ENCODE assay signal across 6 cellular contexts in genomic region chr20:63686492-63687321, GRCh38. TPM values are rescaled to one million over a fixed set of nuclear protein-coding genes. Genes with fewer than 3 reads are reported as not detected.
DNase-seq lines count a peak whose midpoint lies in the region; ATAC-seq and TF ChIP-seq lines count a peak whose summit lies in the region.

No MANE protein-coding gene starts in this region.

- TF ChIP-seq CTCF in fibroblast of pulmonary artery (IDR thresholded peaks at IDR 0.05; ENCODE audit: low read length, missing control alignments): no peak

- no peak overlapping the region for H3K4me3 ChIP-seq in fibroblast of pulmonary artery (replicated peaks; ENCODE audit: low read depth, low read length)

- ATAC-seq in HG03521 (IDR thresholded peaks at IDR 0.05; ENCODE audit: unreplicated experiment) (no peak), GM18909 (IDR thresholded peaks at IDR 0.05; ENCODE audit: poor library complexity, unreplicated experiment) (no peak)

- DNase-seq in fibroblast of pulmonary artery (ENCODE audit: low read depth): peak; percentile 90
- DNase-seq in stimulated activated CD4-positive, alpha-beta T cell treated with anti-CD3 and anti-CD28 coated beads, Interleukin-1b, Interleukin-23, amount 100 ng/mL, for 4 hours (ENCODE audit: low read depth in 2 of 2): peak; percentile 44 to 52
- DNase-seq in NCI-H2196 treated with DMSO at 0.1 percent for 48 hours (lab: John Stamatoyannopoulos, UW; ENCODE audit: unreplicated experiment): no peak

TF ChIP-seq in PFSK-1, 5 proteins besides CTCF, POLR2A, EP300 and RAD21:
- TF ChIP-seq SIN3A (IDR thresholded peaks at IDR 0.05; ENCODE audit: borderline replicate concordance, insufficient read depth, low read length) (peak; percentile 82; the same call in 1 of the 2 replicates), REST (IDR thresholded peaks at IDR 0.05; ENCODE audit: insufficient read depth in 1 of 2, low read depth in 2 of 2, low read length in 2 of 2) (peak; percentile 40 to 53; a peak in 2 of 4 replicates), FOXP2 (optimal IDR thresholded peaks at IDR 0.05; ENCODE audit: borderline replicate concordance, extremely low read depth, extremely low read length, insufficient read depth) (no peak), POLR2AphosphoS5 (IDR thresholded peaks at IDR 0.05; ENCODE audit: low read depth, low read length) (peak; percentile 64; the same call in 1 of the 2 replicates), TAF1 (IDR thresholded peaks at IDR 0.05; ENCODE audit: borderline replicate concordance, insufficient read depth, low read length) (peak; percentile 86; the same call in 1 of the 2 replicates)
TF ChIP-seq in PFSK-1: peak in this region for 4.

RNA-seq across cellular contexts. Expression of gene TNFRSF6B, which starts 9.7 kb away (rescaled TPM):
- 3.1 TPM for polyA plus RNA-seq in PFSK-1 (2012; ENCODE audit: insufficient read length, low read depth)

RNA-seq across cellular contexts. Expression of gene ARFRP1, which starts 21.1 kb away (rescaled TPM):
- 74.7 TPM for polyA plus RNA-seq in PFSK-1 (2012; ENCODE audit: insufficient read length, low read depth)

RNA-seq across cellular contexts. Expression of gene ZGPAT, which starts 21.1 kb away (rescaled TPM):
- polyA plus RNA-seq in PFSK-1 (2012; ENCODE audit: insufficient read length, low read depth): 47.1 TPM

RNA-seq across cellular contexts. Expression of gene RTEL1, which starts 28.6 kb away (rescaled TPM):
- 18.7 TPM for polyA plus RNA-seq in PFSK-1 (2012; ENCODE audit: insufficient read length, low read depth)

RNA-seq across cellular contexts. Expression of gene STMN3, which starts 33.5 kb away (rescaled TPM):
- 34.8 TPM for polyA plus RNA-seq in PFSK-1 (2012; ENCODE audit: insufficient read length, low read depth)
